8 cellular contexts compared by ENCODE assay signal in genomic region chr1:25556791-25557476, GRCh38. TPM values are rescaled to one million over a fixed set of nuclear protein-coding genes. Genes with fewer than 3 reads are reported as not detected.
DNase-seq lines count a peak whose midpoint lies in the region; ATAC-seq and TF ChIP-seq lines count a peak whose summit lies in the region.

No MANE protein-coding gene starts in this region.

- H3K4me3 Mint-ChIP-seq in activated T-cell treated with anti-CD3 and anti-CD28 coated beads, Interleukin-2, amount 50 U/mL, for 72 hours: no peak overlapping the region
- H3K4me3 Mint-ChIP-seq in progenitor cell of endocrine pancreas (ENCODE audit: low read depth) (no peak overlapping the region), mesothelial cell of epicardium (no peak overlapping the region)

- peak; percentile 79 to 80 for ATAC-seq in activated T-cell treated with anti-CD3 and anti-CD28 coated beads, Interleukin-2, amount 50 U/mL, for 72 hours (replicated peaks in 1 of 2)

- H3K27ac Mint-ChIP-seq in activated T-cell treated with anti-CD3 and anti-CD28 coated beads, Interleukin-2, amount 50 U/mL, for 72 hours: no peak overlapping the region
- H3K27ac Mint-ChIP-seq in progenitor cell of endocrine pancreas (no peak overlapping the region), mesothelial cell of epicardium (no peak overlapping the region)

- peaks cover 86% of the 10 kb centered on the region for H3K4me1 Mint-ChIP-seq in activated T-cell treated with anti-CD3 and anti-CD28 coated beads, Interleukin-2, amount 50 U/mL, for 72 hours (ENCODE audit: low read depth)
- H3K4me1 Mint-ChIP-seq in progenitor cell of endocrine pancreas (ENCODE audit: low read depth) (no peaks in the 10 kb centered on the region), mesothelial cell of epicardium (peaks cover 21% of the 10 kb centered on the region)

- no peaks in the 10 kb centered on the region for H3K27me3 Mint-ChIP-seq in activated T-cell treated with anti-CD3 and anti-CD28 coated beads, Interleukin-2, amount 50 U/mL, for 72 hours (ENCODE audit: low read depth)
- H3K27me3 Mint-ChIP-seq in progenitor cell of endocrine pancreas (no peaks in the 10 kb centered on the region), mesothelial cell of epicardium (ENCODE audit: low read depth) (no peaks in the 10 kb centered on the region)

- H3K9me3 Mint-ChIP-seq in activated T-cell treated with anti-CD3 and anti-CD28 coated beads, Interleukin-2, amount 50 U/mL, for 72 hours: no peaks in the 10 kb centered on the region
- H3K9me3 Mint-ChIP-seq in progenitor cell of endocrine pancreas (ENCODE audit: low read depth): no peaks in the 10 kb centered on the region
- no peaks in the 10 kb centered on the region for H3K9me3 Mint-ChIP-seq in mesothelial cell of epicardium

- peak; percentile 56 to 69 for DNase-seq in activated T-cell treated with anti-CD3 and anti-CD28 coated beads, Interleukin-2, amount 50 U/mL, for 72 hours
- no peak for DNase-seq in activated T-cell treated with anti-CD3 and anti-CD28 coated beads, Interleukin-2, amount 50 U/mL, for 1 hour
- DNase-seq in OCI-M1 (lab: John Stamatoyannopoulos, UW): peak; percentile 32
- peak; percentile 72 for DNase-seq in cerebellum (ENCODE audit: low spot score)
- DNase-seq in stimulated activated CD4-positive, alpha-beta T cell treated with anti-CD3 and anti-CD28 coated beads, Interleukin-4, amount 100 ng/mL, for 24 hours: peak; percentile 52
- no peak for DNase-seq in NCI-H187 treated with DMSO at 0.1 percent for 48 hours (lab: John Stamatoyannopoulos, UW)
- no peak for DNase-seq in progenitor cell of endocrine pancreas (ENCODE audit: low spot score, unreplicated experiment)
- DNase-seq in mesothelial cell of epicardium (ENCODE audit: low spot score in 2 of 2, unreplicated experiment in 2 of 2): no peak

- H3K36me3 Mint-ChIP-seq in activated T-cell treated with anti-CD3 and anti-CD28 coated beads, Interleukin-2, amount 50 U/mL, for 72 hours (ENCODE audit: insufficient read depth in 2 of 2): no peaks in the 10 kb centered on the region
- H3K36me3 Mint-ChIP-seq in progenitor cell of endocrine pancreas (ENCODE audit: insufficient read depth) (no peaks in the 10 kb centered on the region), mesothelial cell of epicardium (no peaks in the 10 kb centered on the region)

- TF ChIP-seq CTCF in progenitor cell of endocrine pancreas (IDR thresholded peaks at IDR 0.05; ENCODE audit: unreplicated experiment) (no peak), mesothelial cell of epicardium (IDR thresholded peaks at IDR 0.05; ENCODE audit: unreplicated experiment) (no peak)

RNA-seq across cellular contexts. Expression of gene LDLRAP1, which starts 13.5 kb away (rescaled TPM):
- 10 to 100 TPM; 13.5 to 14.7 TPM for total RNA-seq in activated T-cell treated with anti-CD3 and anti-CD28 coated beads, Interleukin-2, amount 50 U/mL, for 72 hours
- 3.1 TPM for total RNA-seq in cerebellum
- 12.7 and 13.3 TPM in 2 replicates for total RNA-seq in progenitor cell of endocrine pancreas
- total RNA-seq in mesothelial cell of epicardium: 9.1 to 10.0 TPM (median 9.9 TPM) in 3 replicates

RNA-seq across cellular contexts. Expression of gene MAN1C1, which starts 59.7 kb away (rescaled TPM):
- 10 to 100 TPM in 1 of 2 donors, 1 to 10 TPM in 1; 9.4 to 13.3 TPM for total RNA-seq in activated T-cell treated with anti-CD3 and anti-CD28 coated beads, Interleukin-2, amount 50 U/mL, for 72 hours
- total RNA-seq in cerebellum: 14.7 TPM
- total RNA-seq in progenitor cell of endocrine pancreas: 4.8 and 5.1 TPM in 2 replicates
- total RNA-seq in mesothelial cell of epicardium: 2.9 to 3.2 TPM (median 2.9 TPM) in 3 replicates

Comparison
In these comparisons a context has a peak if more than half of its experiments do, and no peak if none do; other contexts are left out.
1. DNase-seq: peak in activated T-cell treated with anti-CD3 and anti-CD28 coated beads, Interleukin-2, amount 50 U/mL, for 72 hours (2 of 2), OCI-M1 (single experiment), cerebellum (single experiment) and stimulated activated CD4-positive, alpha-beta T cell treated with anti-CD3 and anti-CD28 coated beads, Interleukin-4, amount 100 ng/mL, for 24 hours (single experiment); none in activated T-cell treated with anti-CD3 and anti-CD28 coated beads, Interleukin-2, amount 50 U/mL, for 1 hour (single experiment), NCI-H187 treated with DMSO at 0.1 percent for 48 hours (single experiment), progenitor cell of endocrine pancreas (single experiment) and mesothelial cell of epicardium (0 of 2).